ENCODE assay signal across 16 cellular contexts in the genomic region with DNA sequence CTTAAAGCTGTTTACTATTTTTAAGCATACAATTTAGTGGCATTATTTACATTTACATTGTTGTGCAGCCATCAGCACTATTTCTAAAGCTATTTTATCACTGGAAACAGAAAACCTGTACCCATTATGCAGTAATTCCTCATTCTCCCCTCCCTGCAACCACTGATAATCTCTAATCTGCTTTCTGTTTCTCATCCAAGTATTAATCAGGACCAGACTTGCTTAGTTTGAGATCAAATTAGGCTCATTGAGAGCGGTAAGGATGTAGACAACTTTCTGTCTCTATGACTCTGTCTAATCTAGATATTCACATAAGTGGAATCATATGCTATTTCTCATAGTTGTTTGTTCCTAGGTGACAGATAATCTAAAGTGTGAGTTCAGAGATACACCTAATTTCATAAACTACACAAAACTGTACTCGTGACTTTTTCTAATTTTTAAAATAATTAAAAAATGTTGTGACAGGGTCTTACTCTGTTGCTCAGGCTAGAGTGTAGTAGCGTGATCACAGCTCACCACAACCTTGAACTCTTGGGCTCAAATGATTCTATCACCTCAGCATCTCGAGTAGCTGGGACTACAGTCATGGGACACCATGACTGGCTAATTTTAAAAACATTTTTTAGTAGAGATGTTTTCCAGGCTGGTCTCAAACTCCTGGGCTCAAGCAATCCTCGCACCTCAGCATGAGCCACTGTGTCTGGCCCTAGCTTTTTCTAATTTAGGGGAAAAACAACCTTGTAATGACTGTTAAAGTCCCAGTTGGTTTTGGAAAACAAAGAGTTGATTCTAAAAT. TPM values are rescaled to one million over a fixed set of nuclear protein-coding genes. Genes with fewer than 3 reads are reported as not detected.
DNase-seq lines count a peak whose midpoint lies in the region; ATAC-seq, FAIRE-seq and TF ChIP-seq lines count a peak whose summit lies in the region.
"Had no signal": no experiment of that assay in that cellular context is flagged by ENCODE, and none has a peak within 500 bp of the region (broad histone marks: within the 10 kb centered on the region; RNA-seq: fewer than 3 reads in every experiment).

No MANE protein-coding gene starts in this region.

- H3K9me3 ChIP-seq in K562 (replicated peaks; ENCODE audit: control insufficient read depth, insufficient read depth, low read depth, low read length) = no peaks in the 10 kb centered on the region
- H3K9me3 ChIP-seq: BLaER1 treated with 17β-estradiol and CSF1 and Interleukin-3, amounts not matched to agents 10 nM and 100 nM had no signal

- H4K20me1 ChIP-seq in K562 (replicated peaks; ENCODE audit: control insufficient read depth, insufficient read depth, low read length) = no peaks in the 10 kb centered on the region

- no peak overlapping the region for H3K9ac ChIP-seq in K562 (ENCODE audit: insufficient read depth in 1 of 2, low read depth in 2 of 2, low read length in 2 of 2)
- H3K9ac ChIP-seq: BLaER1 treated with 17β-estradiol and CSF1 and Interleukin-3, amounts not matched to agents 10 nM and 100 nM had no signal

- H3K9me3 Mint-ChIP-seq in activated CD4-positive, alpha-beta T cell treated with anti-CD3 and anti-CD28 coated beads for 36 hours (ENCODE audit: low read depth) = no peaks in the 10 kb centered on the region
- H3K9me3 Mint-ChIP-seq: HFFc6 had no signal

- peaks cover 5% of the 10 kb centered on the region; the same call in 1 of the 3 replicates for H3K79me2 ChIP-seq in K562 (ENCODE audit: control insufficient read depth, insufficient read depth, low read length)

- no peak overlapping the region for H3K4me2 ChIP-seq in K562 (ENCODE audit: insufficient read depth, low read length)
- H3K4me2 ChIP-seq: BLaER1 treated with 17β-estradiol and CSF1 and Interleukin-3, amounts not matched to agents 10 nM and 100 nM had no signal

- no peak for TF ChIP-seq RAD21 in K562 (CRISPR knock-in tag; conservative IDR thresholded peaks at IDR 0.05 in 1 of 2, IDR thresholded peaks at IDR 0.05 in 1 of 2)

- TF ChIP-seq CTCF in 22Rv1 (IDR thresholded peaks at IDR 0.05) (no peak), K562 (IDR thresholded peaks at IDR 0.05 in 2 of 3, conservative IDR thresholded peaks at IDR 0.05 in 1 of 3; ENCODE audit: insufficient read depth in 2 of 3, low read depth in 1 of 3, low read length in 3 of 3) (no peak)

- TF ChIP-seq POLR2A in K562 (conservative IDR thresholded peaks at IDR 0.05) = no peak

- ATAC-seq in activated CD4-positive, alpha-beta T cell treated with anti-CD3 and anti-CD28 coated beads for 36 hours = no peak
- ATAC-seq in SK-N-SH treated with all-trans-retinoic acid at 6 μM for 48 hours (peak; percentile 51; the same call in 1 of the 3 replicates), K562 (no peak)
- ATAC-seq in activated CD4-positive, CD25-positive, alpha-beta regulatory T cell treated with anti-CD3 and anti-CD28 coated beads, Interleukin-2, amount 50 U/mL, for 24 hours = no peak

- peaks cover 57% of the 10 kb centered on the region for H3K36me3 Mint-ChIP-seq in activated CD4-positive, alpha-beta T cell treated with anti-CD3 and anti-CD28 coated beads for 36 hours (ENCODE audit: low read depth)

- no peaks in the 10 kb centered on the region for H3K27me3 Mint-ChIP-seq in activated CD4-positive, alpha-beta T cell treated with anti-CD3 and anti-CD28 coated beads for 36 hours
- H3K27me3 Mint-ChIP-seq: CD4-positive, CD25-positive, alpha-beta regulatory T cell had no signal

- no TSS peak for BruUV-seq in K562 (replicated peaks; lab: Mats Ljungman, UMichigan)

- H3K36me3 ChIP-seq in K562 (ENCODE audit: control insufficient read depth, insufficient read depth, low read length) = peaks cover 81% of the 10 kb centered on the region

- H3K27ac Mint-ChIP-seq in activated CD4-positive, alpha-beta T cell treated with anti-CD3 and anti-CD28 coated beads for 36 hours = peak overlapping the region; percentile 7
- H3K27ac Mint-ChIP-seq: HFFc6 had no signal

- in situ Hi-C loops in K562 (cut with MboI) = loop anchor here (25.0 kb wide), 2 partner anchors 1581 to 1856 kb away; no protein-coding TSS in a partner anchor

- no peak for DNase-seq in activated CD4-positive, alpha-beta T cell treated with anti-CD3 and anti-CD28 coated beads for 36 hours
- no peak for DNase-seq in activated CD4-positive, alpha-beta T cell treated with anti-CD3 and anti-CD28 coated beads for 1 hour
- DNase-seq in K562 (ENCODE audit: extremely low read depth in 1 of 4, low spot score in 3 of 4) = no peak
- no peak for DNase-seq in NCI-H1105 (lab: John Stamatoyannopoulos, UW)
- no peak for DNase-seq in stimulated activated CD4-positive, alpha-beta T cell treated with anti-CD3 and anti-CD28 coated beads, Interleukin-15, amount 100 ng/mL, for 24 hours
- DNase-seq: 8988T; ACHN; CD4-positive, CD25-positive, alpha-beta regulatory T cell; DMS 273 treated with DMSO at 0.1 percent for 48 hours; HCEC 1CT; HFFc6 had no signal

- no peaks in the 10 kb centered on the region for H3K4me1 Mint-ChIP-seq in activated CD4-positive, alpha-beta T cell treated with anti-CD3 and anti-CD28 coated beads for 36 hours

- H2AFZ ChIP-seq in K562 (ENCODE audit: low read depth, low read length) = no peak overlapping the region

- no peak overlapping the region for H3K4me3 Mint-ChIP-seq in activated CD4-positive, alpha-beta T cell treated with anti-CD3 and anti-CD28 coated beads for 36 hours
- H3K4me3 Mint-ChIP-seq: CD4-positive, CD25-positive, alpha-beta regulatory T cell; HFFc6 had no signal

- no peaks in the 10 kb centered on the region for H3K4me1 ChIP-seq in K562 (replicated peaks in 1 of 2; ENCODE audit: control insufficient read depth in 2 of 2, insufficient read depth in 2 of 2, low read length in 2 of 2)
- H3K4me1 ChIP-seq: BLaER1 treated with 17β-estradiol and CSF1 and Interleukin-3, amounts not matched to agents 10 nM and 100 nM had no signal

- no peaks in the 10 kb centered on the region for H3K9me1 ChIP-seq in K562 (ENCODE audit: control insufficient read depth, insufficient read depth, low read length)

- WGBS in K562 (ENCODE audit: insufficient coverage, low coverage, missing lambda C conversion rate) = 84% methylated on average over 5 of the region's 5 CpGs

- TF ChIP-seq EP300 in K562 (IDR thresholded peaks at IDR 0.05; ENCODE audit: low read length) = no peak

- peak; percentile 42 for FAIRE-seq in K562 (lab: Jason Lieb, UNC)

- no peaks in the 10 kb centered on the region for H3K27me3 ChIP-seq in K562 (ENCODE audit: control insufficient read depth in 2 of 2, insufficient read depth in 2 of 2, low read length in 2 of 2)
- H3K27me3 ChIP-seq: BLaER1 treated with 17β-estradiol and CSF1 and Interleukin-3, amounts not matched to agents 10 nM and 100 nM had no signal

- CTCF ChIA-PET in activated CD4-positive, alpha-beta T cell treated with anti-CD3 and anti-CD28 coated beads for 36 hours (lab: Charles Lee) = interaction anchor here (0.8 to 1.3 kb wide), 2 partner anchors 13 to 17 kb away, joined by 5 read pairs; no protein-coding TSS in a partner anchor
- CTCF ChIA-PET in K562 (lab: Yijun Ruan, JAX; ENCODE audit: low intra/inter-chr PET ratio) = interaction anchor here (0.6 kb wide), 1 partner anchor 18 kb away, joined by 4 read pairs; no protein-coding TSS in a partner anchor

- peak overlapping the region; percentile 17; the same call in 1 of the 2 replicates for H3K27ac ChIP-seq in 22Rv1
- H3K27ac ChIP-seq in K562 (ENCODE audit: extremely low read depth, low read depth, low read length) = no peak overlapping the region
- H3K27ac ChIP-seq: BLaER1 treated with 17β-estradiol and CSF1 and Interleukin-3, amounts not matched to agents 10 nM and 100 nM; HL-60 had no signal

- intact Hi-C loops in activated CD4-positive, alpha-beta T cell treated with anti-CD3 and anti-CD28 coated beads for 36 hours (cut with DNase I, micrococcal nuclease) = loop anchor here in 1 of 2 experiments (2.0 to 10.0 kb wide), 2 partner anchors 14 to 52 kb away; no protein-coding TSS in a partner anchor
- intact Hi-C loops in K562 (cut with micrococcal nuclease) = no loop called here

- H3K4me3 ChIP-seq in K562 = no peak overlapping the region
- H3K4me3 ChIP-seq: BLaER1 treated with 17β-estradiol and CSF1 and Interleukin-3, amounts not matched to agents 10 nM and 100 nM had no signal

- POLR2A ChIA-PET in activated CD4-positive, alpha-beta T cell treated with anti-CD3 and anti-CD28 coated beads for 36 hours (lab: Charles Lee) = interaction anchor here (1.1 kb wide), 1 partner anchor 17 kb away, joined by 3 read pairs; no protein-coding TSS in a partner anchor
- POLR2A ChIA-PET in K562 (lab: Yijun Ruan, JAX) = no interaction called here

TF ChIP-seq in K562, 482 proteins besides CTCF, POLR2A, EP300 and RAD21:
- TF ChIP-seq KLF16 (IDR thresholded peaks at IDR 0.05) (no peak), MAFG (tag; conservative IDR thresholded peaks at IDR 0.05) (peak; percentile 65), NFE2L1 (tag; IDR thresholded peaks at IDR 0.05; ENCODE audit: borderline replicate concordance, low read depth) (peak; percentile 26; the same call in 1 of the 2 replicates), ELF4 (CRISPR knock-in tag; IDR thresholded peaks at IDR 0.05) (no peak), BRCA1 (IDR thresholded peaks at IDR 0.05) (no peak), BRCA1 (CRISPR knock-in tag; IDR thresholded peaks at IDR 0.05) (no peak)

RNA-seq across cellular contexts. Expression of a gene that starts 37.6 kb away (rescaled TPM):
- 10 to 100 TPM; 27.2 to 30.1 TPM for total RNA-seq in activated CD4-positive, alpha-beta T cell treated with anti-CD3 and anti-CD28 coated beads for 36 hours
- 20.0 and 81.8 TPM in 2 replicates for total RNA-seq in K562 (2011; cell fraction: chromatin; rRNA removed; ENCODE audit: low replicate concordance)
- 11.8 and 12.4 TPM in 2 replicates for total RNA-seq in K562 (2011; cell fraction: nucleolus; rRNA removed)
- 25.7 and 37.8 TPM in 2 replicates for total RNA-seq in K562 (2011; cell fraction: nucleoplasm; rRNA removed)
- total RNA-seq in K562 (2014; rRNA removed) (21.1 and 23.9 TPM in 2 replicates), K562 (2014; rRNA removed; fragmentation: Illumina TruSeq; extraction: Trizol) (39.1 and 45.4 TPM in 2 replicates), K562 (2015; rRNA removed; fragmentation: Illumina TruSeq; extraction: Trizol) (42.0 and 47.3 TPM in 2 replicates), K562 (2021) (23.7 and 24.0 TPM in 2 replicates)
- polyA plus RNA-seq in K562 (2011; rRNA removed) (16.7 and 22.7 TPM in 2 replicates), K562 (2014; fragmentation: Illumina TruSeq; extraction: Trizol) (19.9 and 25.8 TPM in 2 replicates), K562 (2014; fragmentation: Nextera tagmentation; extraction: Ambion mirVana) (1 to 10 TPM; 6.9 to 7.9 TPM), K562 (2014; rRNA removed) (16.8 and 17.2 TPM in 2 replicates)
- 4.7 and 7.3 TPM in 2 replicates for polyA plus RNA-seq in K562 (2011; cell fraction: cytosol; rRNA removed)
- polyA plus RNA-seq in K562 (2011; cell fraction: nucleus; rRNA removed) = 15.5 and 18.2 TPM in 2 replicates
- polyA plus RNA-seq in K562 (2012) = 10.3 and 13.3 TPM in 2 replicates
- 34.7 and 37.3 TPM in 2 replicates for polyA minus RNA-seq in K562 (2011; rRNA and poly(A)+ RNA removed)
- 10.6 and 15.2 TPM in 2 replicates for polyA minus RNA-seq in K562 (2011; cell fraction: cytosol; rRNA and poly(A)+ RNA removed)
- polyA minus RNA-seq in K562 (2011; cell fraction: nucleus; rRNA and poly(A)+ RNA removed) = 16.3 and 26.9 TPM in 2 replicates
